Comparison of ENCODE assay signal across 1 cellular context in the genomic region with DNA sequence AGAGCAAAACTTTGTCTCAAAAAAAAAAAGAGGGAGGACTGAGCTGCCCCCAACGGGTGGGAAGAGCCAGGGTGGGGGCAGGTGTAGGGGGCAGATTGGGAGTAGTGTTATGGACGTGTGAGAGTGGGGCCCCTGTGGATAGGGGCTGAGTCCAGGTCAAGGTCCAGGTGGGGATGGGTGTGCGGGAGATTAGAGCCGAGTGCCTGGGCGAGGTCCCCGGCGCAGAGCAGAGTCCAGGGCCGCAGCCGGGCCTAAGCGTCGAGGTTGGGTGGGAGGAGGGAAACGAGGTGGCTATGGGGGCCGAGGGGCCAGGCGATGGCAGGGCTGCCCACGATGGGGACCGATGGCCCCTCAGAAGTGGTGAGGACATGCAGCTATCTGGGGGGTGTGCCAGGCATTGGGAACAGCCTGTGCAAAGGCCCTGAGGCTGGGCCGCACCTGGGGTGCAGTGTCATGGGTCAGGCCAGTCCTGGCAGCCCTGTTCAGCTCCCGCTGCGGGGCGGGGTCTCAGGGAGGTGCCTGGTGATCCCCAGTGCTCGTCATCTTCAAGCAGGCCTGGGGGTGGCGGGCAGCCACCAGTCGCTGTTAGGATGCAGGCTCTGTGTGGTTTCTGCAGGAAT.
TF ChIP-seq lines count a peak whose summit lies in the region.

No MANE protein-coding gene starts in this region.

TF ChIP-seq in HepG2, 621 proteins besides CTCF, POLR2A, EP300 and RAD21 (continued from another document and continues in another):
- TF ChIP-seq, protein P1, sequence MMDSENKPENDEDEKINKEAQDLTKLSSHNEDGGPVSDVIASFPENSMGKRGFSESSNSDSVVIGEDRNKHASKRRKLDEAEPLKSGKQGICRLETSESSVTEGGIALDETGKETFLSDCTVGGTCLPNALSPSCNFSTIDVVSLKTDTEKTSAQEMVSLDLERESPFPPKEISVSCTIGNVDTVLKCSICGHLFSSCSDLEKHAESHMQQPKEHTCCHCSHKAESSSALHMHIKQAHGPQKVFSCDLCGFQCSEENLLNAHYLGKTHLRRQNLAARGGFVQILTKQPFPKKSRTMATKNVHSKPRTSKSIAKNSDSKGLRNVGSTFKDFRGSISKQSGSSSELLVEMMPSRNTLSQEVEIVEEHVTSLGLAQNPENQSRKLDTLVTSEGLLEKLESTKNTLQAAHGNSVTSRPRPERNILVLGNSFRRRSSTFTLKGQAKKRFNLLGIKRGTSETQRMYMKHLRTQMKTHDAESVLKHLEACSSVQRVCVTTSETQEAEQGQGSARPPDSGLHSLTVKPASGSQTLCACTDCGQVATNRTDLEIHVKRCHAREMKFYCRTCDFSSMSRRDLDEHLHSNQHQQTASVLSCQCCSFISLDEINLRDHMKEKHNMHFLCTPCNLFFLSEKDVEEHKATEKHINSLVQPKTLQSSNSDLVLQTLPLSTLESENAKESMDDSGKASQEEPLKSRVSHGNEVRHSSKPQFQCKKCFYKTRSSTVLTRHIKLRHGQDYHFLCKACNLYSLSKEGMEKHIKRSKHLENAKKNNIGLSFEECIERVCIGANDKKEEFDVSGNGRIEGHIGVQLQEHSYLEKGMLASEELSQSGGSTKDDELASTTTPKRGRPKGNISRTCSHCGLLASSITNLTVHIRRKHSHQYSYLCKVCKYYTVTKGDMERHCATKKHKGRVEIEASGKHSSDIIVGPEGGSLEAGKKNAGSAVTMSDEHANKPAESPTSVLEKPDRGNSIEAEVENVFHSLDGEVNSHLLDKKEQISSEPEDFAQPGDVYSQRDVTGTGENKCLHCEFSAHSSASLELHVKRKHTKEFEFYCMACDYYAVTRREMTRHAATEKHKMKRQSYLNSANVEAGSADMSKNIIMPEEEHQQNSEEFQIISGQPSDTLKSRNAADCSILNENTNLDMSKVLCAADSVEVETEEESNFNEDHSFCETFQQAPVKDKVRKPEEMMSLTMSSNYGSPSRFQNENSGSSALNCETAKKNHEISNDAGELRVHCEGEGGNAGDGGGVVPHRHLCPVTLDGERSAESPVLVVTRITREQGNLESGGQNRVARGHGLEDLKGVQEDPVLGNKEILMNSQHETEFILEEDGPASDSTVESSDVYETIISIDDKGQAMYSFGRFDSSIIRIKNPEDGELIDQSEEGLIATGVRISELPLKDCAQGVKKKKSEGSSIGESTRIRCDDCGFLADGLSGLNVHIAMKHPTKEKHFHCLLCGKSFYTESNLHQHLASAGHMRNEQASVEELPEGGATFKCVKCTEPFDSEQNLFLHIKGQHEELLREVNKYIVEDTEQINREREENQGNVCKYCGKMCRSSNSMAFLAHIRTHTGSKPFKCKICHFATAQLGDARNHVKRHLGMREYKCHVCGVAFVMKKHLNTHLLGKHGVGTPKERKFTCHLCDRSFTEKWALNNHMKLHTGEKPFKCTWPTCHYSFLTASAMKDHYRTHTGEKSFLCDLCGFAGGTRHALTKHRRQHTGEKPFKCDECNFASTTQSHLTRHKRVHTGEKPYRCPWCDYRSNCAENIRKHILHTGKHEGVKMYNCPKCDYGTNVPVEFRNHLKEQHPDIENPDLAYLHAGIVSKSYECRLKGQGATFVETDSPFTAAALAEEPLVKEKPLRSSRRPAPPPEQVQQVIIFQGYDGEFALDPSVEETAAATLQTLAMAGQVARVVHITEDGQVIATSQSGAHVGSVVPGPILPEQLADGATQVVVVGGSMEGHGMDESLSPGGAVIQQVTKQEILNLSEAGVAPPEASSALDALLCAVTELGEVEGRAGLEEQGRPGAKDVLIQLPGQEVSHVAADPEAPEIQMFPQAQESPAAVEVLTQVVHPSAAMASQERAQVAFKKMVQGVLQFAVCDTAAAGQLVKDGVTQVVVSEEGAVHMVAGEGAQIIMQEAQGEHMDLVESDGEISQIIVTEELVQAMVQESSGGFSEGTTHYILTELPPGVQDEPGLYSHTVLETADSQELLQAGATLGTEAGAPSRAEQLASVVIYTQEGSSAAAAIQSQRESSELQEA (CRISPR knock-in tag; IDR thresholded peaks at IDR 0.05; ENCODE audit: not compliant biosample characterization) = no peak
- TF ChIP-seq, protein P2, sequence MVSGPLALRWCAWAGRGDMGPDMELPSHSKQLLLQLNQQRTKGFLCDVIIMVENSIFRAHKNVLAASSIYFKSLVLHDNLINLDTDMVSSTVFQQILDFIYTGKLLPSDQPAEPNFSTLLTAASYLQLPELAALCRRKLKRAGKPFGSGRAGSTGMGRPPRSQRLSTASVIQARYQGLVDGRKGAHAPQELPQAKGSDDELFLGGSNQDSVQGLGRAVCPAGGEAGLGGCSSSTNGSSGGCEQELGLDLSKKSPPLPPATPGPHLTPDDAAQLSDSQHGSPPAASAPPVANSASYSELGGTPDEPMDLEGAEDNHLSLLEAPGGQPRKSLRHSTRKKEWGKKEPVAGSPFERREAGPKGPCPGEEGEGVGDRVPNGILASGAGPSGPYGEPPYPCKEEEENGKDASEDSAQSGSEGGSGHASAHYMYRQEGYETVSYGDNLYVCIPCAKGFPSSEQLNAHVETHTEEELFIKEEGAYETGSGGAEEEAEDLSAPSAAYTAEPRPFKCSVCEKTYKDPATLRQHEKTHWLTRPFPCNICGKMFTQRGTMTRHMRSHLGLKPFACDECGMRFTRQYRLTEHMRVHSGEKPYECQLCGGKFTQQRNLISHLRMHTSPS (CRISPR knock-in tag; IDR thresholded peaks at IDR 0.05; ENCODE audit: low read depth) = peak; percentile 86
- peak; percentile 93 for TF ChIP-seq ARNTL (CRISPR knock-in tag; IDR thresholded peaks at IDR 0.05)
- TF ChIP-seq, protein P3, sequence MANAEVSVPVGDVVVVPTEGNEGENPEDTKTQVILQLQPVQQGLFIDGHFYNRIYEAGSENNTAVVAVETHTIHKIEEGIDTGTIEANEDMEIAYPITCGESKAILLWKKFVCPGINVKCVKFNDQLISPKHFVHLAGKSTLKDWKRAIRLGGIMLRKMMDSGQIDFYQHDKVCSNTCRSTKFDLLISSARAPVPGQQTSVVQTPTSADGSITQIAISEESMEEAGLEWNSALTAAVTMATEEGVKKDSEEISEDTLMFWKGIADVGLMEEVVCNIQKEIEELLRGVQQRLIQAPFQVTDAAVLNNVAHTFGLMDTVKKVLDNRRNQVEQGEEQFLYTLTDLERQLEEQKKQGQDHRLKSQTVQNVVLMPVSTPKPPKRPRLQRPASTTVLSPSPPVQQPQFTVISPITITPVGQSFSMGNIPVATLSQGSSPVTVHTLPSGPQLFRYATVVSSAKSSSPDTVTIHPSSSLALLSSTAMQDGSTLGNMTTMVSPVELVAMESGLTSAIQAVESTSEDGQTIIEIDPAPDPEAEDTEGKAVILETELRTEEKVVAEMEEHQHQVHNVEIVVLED (CRISPR knock-in tag; IDR thresholded peaks at IDR 0.05; ENCODE audit: borderline replicate concordance) = peak; percentile 40; the same call in 1 of the 2 replicates
- TF ChIP-seq TMF1 (CRISPR knock-in tag; IDR thresholded peaks at IDR 0.05; ENCODE audit: low read depth) = peak; percentile 86; the same call in 1 of the 2 replicates
- peak; percentile 94 for TF ChIP-seq ZFX (CRISPR knock-in tag; IDR thresholded peaks at IDR 0.05; ENCODE audit: low read depth)
- TF ChIP-seq, protein P4, sequence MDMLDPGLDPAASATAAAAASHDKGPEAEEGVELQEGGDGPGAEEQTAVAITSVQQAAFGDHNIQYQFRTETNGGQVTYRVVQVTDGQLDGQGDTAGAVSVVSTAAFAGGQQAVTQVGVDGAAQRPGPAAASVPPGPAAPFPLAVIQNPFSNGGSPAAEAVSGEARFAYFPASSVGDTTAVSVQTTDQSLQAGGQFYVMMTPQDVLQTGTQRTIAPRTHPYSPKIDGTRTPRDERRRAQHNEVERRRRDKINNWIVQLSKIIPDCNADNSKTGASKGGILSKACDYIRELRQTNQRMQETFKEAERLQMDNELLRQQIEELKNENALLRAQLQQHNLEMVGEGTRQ (IDR thresholded peaks at IDR 0.05; ENCODE audit: low read depth, low read length) = no peak
- TF ChIP-seq, protein P4 (CRISPR knock-in tag; IDR thresholded peaks at IDR 0.05; ENCODE audit: borderline replicate concordance) = no peak
- TF ChIP-seq ZNF234 (CRISPR knock-in tag; conservative IDR thresholded peaks at IDR 0.05) = 0 out of 2 replicates have a peak, but pooled peaks have one; percentile 55
- TF ChIP-seq ADNP (CRISPR knock-in tag; IDR thresholded peaks at IDR 0.05) = no peak; the same call in 1 of the 2 replicates
- TF ChIP-seq NFATC3 (CRISPR knock-in tag; IDR thresholded peaks at IDR 0.05) = no peak
- TF ChIP-seq ZNF776 (CRISPR knock-in tag; IDR thresholded peaks at IDR 0.05) = peak; percentile 35; the same call in 1 of the 2 replicates
- TF ChIP-seq, protein P5, sequence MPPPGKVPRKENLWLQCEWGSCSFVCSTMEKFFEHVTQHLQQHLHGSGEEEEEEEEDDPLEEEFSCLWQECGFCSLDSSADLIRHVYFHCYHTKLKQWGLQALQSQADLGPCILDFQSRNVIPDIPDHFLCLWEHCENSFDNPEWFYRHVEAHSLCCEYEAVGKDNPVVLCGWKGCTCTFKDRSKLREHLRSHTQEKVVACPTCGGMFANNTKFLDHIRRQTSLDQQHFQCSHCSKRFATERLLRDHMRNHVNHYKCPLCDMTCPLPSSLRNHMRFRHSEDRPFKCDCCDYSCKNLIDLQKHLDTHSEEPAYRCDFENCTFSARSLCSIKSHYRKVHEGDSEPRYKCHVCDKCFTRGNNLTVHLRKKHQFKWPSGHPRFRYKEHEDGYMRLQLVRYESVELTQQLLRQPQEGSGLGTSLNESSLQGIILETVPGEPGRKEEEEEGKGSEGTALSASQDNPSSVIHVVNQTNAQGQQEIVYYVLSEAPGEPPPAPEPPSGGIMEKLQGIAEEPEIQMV (CRISPR knock-in tag; IDR thresholded peaks at IDR 0.05; ENCODE audit: low read depth) = peak; percentile 41; the same call in 1 of the 2 replicates
- peak; percentile 86 for TF ChIP-seq ESRRA (CRISPR knock-in tag; IDR thresholded peaks at IDR 0.05; ENCODE audit: low read depth)
- TF ChIP-seq ZSCAN30 (CRISPR knock-in tag; IDR thresholded peaks at IDR 0.05) = no peak
- 0 out of 2 replicates have a peak, but pooled peaks have one; percentile 74 for TF ChIP-seq NFKBIZ (CRISPR knock-in tag; IDR thresholded peaks at IDR 0.05)
- TF ChIP-seq, protein P6, sequence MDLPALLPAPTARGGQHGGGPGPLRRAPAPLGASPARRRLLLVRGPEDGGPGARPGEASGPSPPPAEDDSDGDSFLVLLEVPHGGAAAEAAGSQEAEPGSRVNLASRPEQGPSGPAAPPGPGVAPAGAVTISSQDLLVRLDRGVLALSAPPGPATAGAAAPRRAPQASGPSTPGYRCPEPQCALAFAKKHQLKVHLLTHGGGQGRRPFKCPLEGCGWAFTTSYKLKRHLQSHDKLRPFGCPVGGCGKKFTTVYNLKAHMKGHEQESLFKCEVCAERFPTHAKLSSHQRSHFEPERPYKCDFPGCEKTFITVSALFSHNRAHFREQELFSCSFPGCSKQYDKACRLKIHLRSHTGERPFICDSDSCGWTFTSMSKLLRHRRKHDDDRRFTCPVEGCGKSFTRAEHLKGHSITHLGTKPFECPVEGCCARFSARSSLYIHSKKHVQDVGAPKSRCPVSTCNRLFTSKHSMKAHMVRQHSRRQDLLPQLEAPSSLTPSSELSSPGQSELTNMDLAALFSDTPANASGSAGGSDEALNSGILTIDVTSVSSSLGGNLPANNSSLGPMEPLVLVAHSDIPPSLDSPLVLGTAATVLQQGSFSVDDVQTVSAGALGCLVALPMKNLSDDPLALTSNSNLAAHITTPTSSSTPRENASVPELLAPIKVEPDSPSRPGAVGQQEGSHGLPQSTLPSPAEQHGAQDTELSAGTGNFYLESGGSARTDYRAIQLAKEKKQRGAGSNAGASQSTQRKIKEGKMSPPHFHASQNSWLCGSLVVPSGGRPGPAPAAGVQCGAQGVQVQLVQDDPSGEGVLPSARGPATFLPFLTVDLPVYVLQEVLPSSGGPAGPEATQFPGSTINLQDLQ (CRISPR knock-in tag; IDR thresholded peaks at IDR 0.05) = peak; percentile 32; the same call in 1 of the 2 replicates
- peak; percentile 66; the same call in 1 of the 2 replicates for TF ChIP-seq SOX13 (IDR thresholded peaks at IDR 0.05)
- TF ChIP-seq SOX13 (CRISPR knock-in tag; conservative IDR thresholded peaks at IDR 0.05 in 1 of 2, IDR thresholded peaks at IDR 0.05 in 1 of 2) = peak in 1 of 2 experiments; percentile 87; a peak in 2 of 4 replicates
- peak; percentile 49; the same call in 1 of the 2 replicates for TF ChIP-seq WIZ (CRISPR knock-in tag; IDR thresholded peaks at IDR 0.05)
- TF ChIP-seq DPF2 (CRISPR knock-in tag; IDR thresholded peaks at IDR 0.05; ENCODE audit: borderline replicate concordance, low read depth) = peak; percentile 95
- TF ChIP-seq KLF11 (CRISPR knock-in tag; IDR thresholded peaks at IDR 0.05) = peak; percentile 69; the same call in 1 of the 2 replicates
- TF ChIP-seq, protein P7, sequence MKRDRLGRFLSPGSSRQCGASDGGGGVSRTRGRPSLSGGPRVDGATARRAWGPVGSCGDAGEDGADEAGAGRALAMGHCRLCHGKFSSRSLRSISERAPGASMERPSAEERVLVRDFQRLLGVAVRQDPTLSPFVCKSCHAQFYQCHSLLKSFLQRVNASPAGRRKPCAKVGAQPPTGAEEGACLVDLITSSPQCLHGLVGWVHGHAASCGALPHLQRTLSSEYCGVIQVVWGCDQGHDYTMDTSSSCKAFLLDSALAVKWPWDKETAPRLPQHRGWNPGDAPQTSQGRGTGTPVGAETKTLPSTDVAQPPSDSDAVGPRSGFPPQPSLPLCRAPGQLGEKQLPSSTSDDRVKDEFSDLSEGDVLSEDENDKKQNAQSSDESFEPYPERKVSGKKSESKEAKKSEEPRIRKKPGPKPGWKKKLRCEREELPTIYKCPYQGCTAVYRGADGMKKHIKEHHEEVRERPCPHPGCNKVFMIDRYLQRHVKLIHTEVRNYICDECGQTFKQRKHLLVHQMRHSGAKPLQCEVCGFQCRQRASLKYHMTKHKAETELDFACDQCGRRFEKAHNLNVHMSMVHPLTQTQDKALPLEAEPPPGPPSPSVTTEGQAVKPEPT (CRISPR knock-in tag; IDR thresholded peaks at IDR 0.05; ENCODE audit: low read depth) = peak; percentile 49; the same call in 1 of the 2 replicates
- TF ChIP-seq, protein P8, sequence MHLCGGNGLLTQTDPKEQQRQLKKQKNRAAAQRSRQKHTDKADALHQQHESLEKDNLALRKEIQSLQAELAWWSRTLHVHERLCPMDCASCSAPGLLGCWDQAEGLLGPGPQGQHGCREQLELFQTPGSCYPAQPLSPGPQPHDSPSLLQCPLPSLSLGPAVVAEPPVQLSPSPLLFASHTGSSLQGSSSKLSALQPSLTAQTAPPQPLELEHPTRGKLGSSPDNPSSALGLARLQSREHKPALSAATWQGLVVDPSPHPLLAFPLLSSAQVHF (CRISPR knock-in tag; IDR thresholded peaks at IDR 0.05) = no peak
- no peak for TF ChIP-seq RARG (CRISPR knock-in tag; IDR thresholded peaks at IDR 0.05; ENCODE audit: low read depth)
- TF ChIP-seq DNMT1 (CRISPR knock-in tag; IDR thresholded peaks at IDR 0.05) = no peak
- TF ChIP-seq ZNF777 (CRISPR knock-in tag; IDR thresholded peaks at IDR 0.05) = peak; percentile 33; the same call in 1 of the 2 replicates
